18 cellular contexts compared by ENCODE assay signal in the genomic region with DNA sequence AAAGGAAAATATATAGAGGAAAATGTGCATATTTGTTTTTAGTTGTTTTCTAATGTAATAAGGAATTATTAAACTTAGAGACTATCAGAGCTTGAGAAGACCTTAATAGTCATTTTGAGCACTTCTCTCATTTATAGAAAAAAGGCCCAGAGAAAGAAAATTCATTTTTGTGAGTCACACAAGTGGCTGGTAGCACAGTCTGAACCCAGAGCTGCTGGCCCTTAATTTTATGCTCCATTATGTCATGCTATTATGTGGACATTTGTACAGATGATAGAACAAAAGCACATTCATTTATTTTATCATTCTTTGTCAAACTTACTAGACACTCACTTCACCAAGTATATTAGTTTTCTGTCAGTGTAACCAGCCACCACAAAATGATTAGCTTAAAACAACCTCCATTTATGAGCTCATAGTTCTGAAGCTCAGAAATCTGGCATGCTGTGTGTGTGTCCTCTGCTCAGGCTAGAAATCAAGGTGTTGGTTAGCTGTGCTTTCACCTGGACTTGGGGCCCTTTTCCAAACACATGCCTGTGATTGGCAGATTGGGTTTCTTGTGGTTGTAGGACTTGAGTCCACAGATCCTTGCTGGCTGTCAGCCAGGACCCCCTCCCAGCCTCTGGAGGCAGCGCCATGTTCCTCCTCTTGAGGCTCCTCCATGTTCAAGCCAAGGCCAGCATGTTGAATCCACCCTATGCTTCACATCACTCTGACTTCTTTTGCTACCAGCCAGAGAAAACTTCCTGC.
DNase-seq lines count a peak whose midpoint lies in the region; ATAC-seq and TF ChIP-seq lines count a peak whose summit lies in the region.
"Had no signal": no experiment of that assay in that cellular context is flagged by ENCODE, and none has a peak within 500 bp of the region (broad histone marks: within the 10 kb centered on the region; RNA-seq: fewer than 3 reads in every experiment).

No MANE protein-coding gene starts in this region.

- CTCF ChIA-PET in Caco-2 (lab: Charles Lee): no interaction called here
- CTCF ChIA-PET in PC-3 (lab: Charles Lee): interaction anchor here (1.7 kb wide), 1 partner anchor 246 kb away, joined by 3 read pairs; no protein-coding TSS in a partner anchor
- CTCF ChIA-PET in GM10248 (lab: Yijun Ruan, JAX): interaction anchor here (1.0 to 2.0 kb wide), 9 partner anchors 13 to 46 kb away, joined by 3 to 9 read pairs (median 4); no protein-coding TSS in a partner anchor

- no peak overlapping the region for H3K4me2 ChIP-seq in PC-3 (ENCODE audit: low read length)

- H3K4me1 ChIP-seq in Caco-2: peaks cover 20% of the 10 kb centered on the region
- H3K4me1 ChIP-seq in PC-3 (ENCODE audit: insufficient read depth, low read length): peaks cover 31% of the 10 kb centered on the region

- no peak for TF ChIP-seq CTCF in Caco-2 (IDR thresholded peaks at IDR 0.05; ENCODE audit: insufficient read depth in 1 of 2, low read depth in 1 of 2, low read length in 1 of 2, severe bottlenecking in 1 of 2, unreplicated experiment in 1 of 2)
- TF ChIP-seq CTCF in PC-3 (conservative IDR thresholded peaks at IDR 0.05; ENCODE audit: low read depth, low read length): no peak
- TF ChIP-seq CTCF in GM10248 (IDR thresholded peaks at IDR 0.05; ENCODE audit: control extremely low read depth, extremely low read depth, low read depth, missing control alignments): no peak

- peaks cover 11% of the 10 kb centered on the region for H3K36me3 Mint-ChIP-seq in Caco-2 (ENCODE audit: insufficient read depth, unreplicated experiment)

- H2AFZ ChIP-seq in PC-3 (ENCODE audit: low read length): no peak overlapping the region

- no peaks in the 10 kb centered on the region for H3K9me2 ChIP-seq in PC-3 (replicated peaks; ENCODE audit: low read length)

- H3F3A ChIP-seq in PC-3 (ENCODE audit: low read length, unreplicated experiment): no peaks in the 10 kb centered on the region

- H3K36me3 ChIP-seq in Caco-2 (ENCODE audit: control insufficient read depth, insufficient read depth, low read length) (no peaks in the 10 kb centered on the region; the same call in 1 of the 2 replicates), PC-3 (ENCODE audit: low read depth, low read length) (no peaks in the 10 kb centered on the region)
- H3K36me3 ChIP-seq: stomach had no signal

- H3K9me3 Mint-ChIP-seq in Caco-2 (ENCODE audit: unreplicated experiment): no peaks in the 10 kb centered on the region

- no peak overlapping the region for H3K9ac ChIP-seq in PC-3 (ENCODE audit: low read length)

- H3K9me3 ChIP-seq in Caco-2 (peaks cover 3% of the 10 kb centered on the region; the same call in 1 of the 2 replicates), PC-3 (ENCODE audit: low read length) (no peaks in the 10 kb centered on the region)
- H3K9me3 ChIP-seq: spleen, stomach had no signal

- intact Hi-C loops in Caco-2 (cut with micrococcal nuclease; ENCODE audit: unreplicated experiment): no loop called here
- intact Hi-C loops in PC-3 (cut with micrococcal nuclease): no loop called here

- no peak overlapping the region for H3K4me3 Mint-ChIP-seq in Caco-2 (ENCODE audit: unreplicated experiment)
- H3K4me3 Mint-ChIP-seq: brain had no signal

- POLR2A ChIA-PET in Caco-2 (lab: Charles Lee): no interaction called here
- POLR2A ChIA-PET in PC-3 (lab: Charles Lee; ENCODE audit: unreplicated experiment): interaction anchor here (0.6 kb wide), 1 partner anchor 702 kb away, joined by 4 read pairs; no protein-coding TSS in a partner anchor
- POLR2A ChIA-PET in GM10248 (lab: Yijun Ruan, JAX): no interaction called here

- H3K79me2 ChIP-seq in PC-3 (ENCODE audit: low read length): no peaks in the 10 kb centered on the region

- H3K27me3 ChIP-seq in Caco-2 (replicated peaks; ENCODE audit: control insufficient read depth, insufficient read depth, low read length) (no peaks in the 10 kb centered on the region), PC-3 (ENCODE audit: low read length) (no peaks in the 10 kb centered on the region)
- H3K27me3 ChIP-seq: dorsolateral prefrontal cortex, spleen, stomach had no signal

- H4K20me1 ChIP-seq in PC-3 (ENCODE audit: low read length): no peaks in the 10 kb centered on the region

- peak overlapping the region; percentile 66 for H3K27ac ChIP-seq in PC-3 (ENCODE audit: low read length)
- H3K27ac ChIP-seq: C4-2B, dorsolateral prefrontal cortex, spleen, stomach, VCaP had no signal

- DNase-seq in Caco-2 (no peak), PC-3 (no peak), foreskin melanocyte (peak; percentile 11), GM10248 (ENCODE audit: extremely low spot score) (no peak), NCI-H1105 treated with DMSO at 0.1 percent for 48 hours (lab: John Stamatoyannopoulos, UW) (no peak)
- no peak for DNase-seq in stimulated activated CD4-positive, alpha-beta T cell treated with anti-CD3 and anti-CD28 coated beads, Interleukin-2, amount 100 ng/mL, for 24 hours
- DNase-seq: activated naive CD4-positive, alpha-beta T cell; dorsolateral prefrontal cortex; EL; hypothalamus; left colon; NCI-H1105; spleen; stomach had no signal

- peak; percentile 16 for ATAC-seq in GM19463 (IDR thresholded peaks at IDR 0.05; ENCODE audit: unreplicated experiment)
- ATAC-seq in PC-3: no peak
- ATAC-seq: left colon had no signal

- BruUV-seq in Caco-2 (replicated peaks; lab: Mats Ljungman, UMichigan) (no TSS peak), PC-3 (replicated peaks; lab: Mats Ljungman, UMichigan) (no TSS peak)

- H3K4me3 ChIP-seq in Caco-2 (ENCODE audit: low read depth, low read length) (no peak overlapping the region), PC-3 (ENCODE audit: low read length) (no peak overlapping the region)
- H3K4me3 ChIP-seq: dorsolateral prefrontal cortex, spleen, stomach had no signal

- no peaks in the 10 kb centered on the region for H3K27me3 Mint-ChIP-seq in Caco-2 (ENCODE audit: insufficient read depth, unreplicated experiment)
- H3K27me3 Mint-ChIP-seq: brain had no signal

- H3K4me1 Mint-ChIP-seq in Caco-2 (ENCODE audit: low read depth, unreplicated experiment): peaks cover 7% of the 10 kb centered on the region

- peak overlapping the region; percentile 60 for H3K27ac Mint-ChIP-seq in Caco-2 (ENCODE audit: unreplicated experiment)
- H3K27ac Mint-ChIP-seq: brain had no signal
